ENCODE assay signal across 1 cellular context in the genomic region with DNA sequence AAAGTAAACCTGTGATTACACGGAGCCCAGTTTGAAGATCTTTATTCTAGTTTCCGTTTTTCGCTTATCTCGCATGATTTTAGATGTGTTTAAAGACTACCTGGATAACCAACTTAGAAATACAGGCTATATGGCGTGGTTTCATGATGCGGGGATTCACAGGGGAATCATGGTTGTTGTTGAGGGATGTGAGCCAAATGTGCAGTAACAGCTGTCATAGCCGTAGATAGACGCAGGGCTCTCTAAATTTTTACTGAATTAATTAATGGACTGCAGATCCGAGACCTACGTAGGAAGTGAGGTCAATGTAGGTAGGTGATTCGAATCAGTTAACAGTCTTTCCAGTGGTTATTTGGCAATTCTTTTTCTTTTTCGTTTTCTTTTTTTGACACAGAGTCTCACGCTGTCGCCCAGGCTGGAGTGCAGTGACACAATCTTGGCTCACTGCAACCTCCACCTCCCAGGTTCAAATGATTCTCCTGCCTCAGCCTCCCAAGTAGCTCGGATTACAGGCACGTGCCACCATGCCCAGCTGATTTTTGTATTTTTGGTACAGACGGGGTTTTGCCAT.
TF ChIP-seq lines count a peak whose summit lies in the region.

No MANE protein-coding gene starts in this region.

TF ChIP-seq in GM23338, 12 proteins besides CTCF, POLR2A, EP300 and RAD21 (continued from another document):
- TF ChIP-seq, protein P1, sequence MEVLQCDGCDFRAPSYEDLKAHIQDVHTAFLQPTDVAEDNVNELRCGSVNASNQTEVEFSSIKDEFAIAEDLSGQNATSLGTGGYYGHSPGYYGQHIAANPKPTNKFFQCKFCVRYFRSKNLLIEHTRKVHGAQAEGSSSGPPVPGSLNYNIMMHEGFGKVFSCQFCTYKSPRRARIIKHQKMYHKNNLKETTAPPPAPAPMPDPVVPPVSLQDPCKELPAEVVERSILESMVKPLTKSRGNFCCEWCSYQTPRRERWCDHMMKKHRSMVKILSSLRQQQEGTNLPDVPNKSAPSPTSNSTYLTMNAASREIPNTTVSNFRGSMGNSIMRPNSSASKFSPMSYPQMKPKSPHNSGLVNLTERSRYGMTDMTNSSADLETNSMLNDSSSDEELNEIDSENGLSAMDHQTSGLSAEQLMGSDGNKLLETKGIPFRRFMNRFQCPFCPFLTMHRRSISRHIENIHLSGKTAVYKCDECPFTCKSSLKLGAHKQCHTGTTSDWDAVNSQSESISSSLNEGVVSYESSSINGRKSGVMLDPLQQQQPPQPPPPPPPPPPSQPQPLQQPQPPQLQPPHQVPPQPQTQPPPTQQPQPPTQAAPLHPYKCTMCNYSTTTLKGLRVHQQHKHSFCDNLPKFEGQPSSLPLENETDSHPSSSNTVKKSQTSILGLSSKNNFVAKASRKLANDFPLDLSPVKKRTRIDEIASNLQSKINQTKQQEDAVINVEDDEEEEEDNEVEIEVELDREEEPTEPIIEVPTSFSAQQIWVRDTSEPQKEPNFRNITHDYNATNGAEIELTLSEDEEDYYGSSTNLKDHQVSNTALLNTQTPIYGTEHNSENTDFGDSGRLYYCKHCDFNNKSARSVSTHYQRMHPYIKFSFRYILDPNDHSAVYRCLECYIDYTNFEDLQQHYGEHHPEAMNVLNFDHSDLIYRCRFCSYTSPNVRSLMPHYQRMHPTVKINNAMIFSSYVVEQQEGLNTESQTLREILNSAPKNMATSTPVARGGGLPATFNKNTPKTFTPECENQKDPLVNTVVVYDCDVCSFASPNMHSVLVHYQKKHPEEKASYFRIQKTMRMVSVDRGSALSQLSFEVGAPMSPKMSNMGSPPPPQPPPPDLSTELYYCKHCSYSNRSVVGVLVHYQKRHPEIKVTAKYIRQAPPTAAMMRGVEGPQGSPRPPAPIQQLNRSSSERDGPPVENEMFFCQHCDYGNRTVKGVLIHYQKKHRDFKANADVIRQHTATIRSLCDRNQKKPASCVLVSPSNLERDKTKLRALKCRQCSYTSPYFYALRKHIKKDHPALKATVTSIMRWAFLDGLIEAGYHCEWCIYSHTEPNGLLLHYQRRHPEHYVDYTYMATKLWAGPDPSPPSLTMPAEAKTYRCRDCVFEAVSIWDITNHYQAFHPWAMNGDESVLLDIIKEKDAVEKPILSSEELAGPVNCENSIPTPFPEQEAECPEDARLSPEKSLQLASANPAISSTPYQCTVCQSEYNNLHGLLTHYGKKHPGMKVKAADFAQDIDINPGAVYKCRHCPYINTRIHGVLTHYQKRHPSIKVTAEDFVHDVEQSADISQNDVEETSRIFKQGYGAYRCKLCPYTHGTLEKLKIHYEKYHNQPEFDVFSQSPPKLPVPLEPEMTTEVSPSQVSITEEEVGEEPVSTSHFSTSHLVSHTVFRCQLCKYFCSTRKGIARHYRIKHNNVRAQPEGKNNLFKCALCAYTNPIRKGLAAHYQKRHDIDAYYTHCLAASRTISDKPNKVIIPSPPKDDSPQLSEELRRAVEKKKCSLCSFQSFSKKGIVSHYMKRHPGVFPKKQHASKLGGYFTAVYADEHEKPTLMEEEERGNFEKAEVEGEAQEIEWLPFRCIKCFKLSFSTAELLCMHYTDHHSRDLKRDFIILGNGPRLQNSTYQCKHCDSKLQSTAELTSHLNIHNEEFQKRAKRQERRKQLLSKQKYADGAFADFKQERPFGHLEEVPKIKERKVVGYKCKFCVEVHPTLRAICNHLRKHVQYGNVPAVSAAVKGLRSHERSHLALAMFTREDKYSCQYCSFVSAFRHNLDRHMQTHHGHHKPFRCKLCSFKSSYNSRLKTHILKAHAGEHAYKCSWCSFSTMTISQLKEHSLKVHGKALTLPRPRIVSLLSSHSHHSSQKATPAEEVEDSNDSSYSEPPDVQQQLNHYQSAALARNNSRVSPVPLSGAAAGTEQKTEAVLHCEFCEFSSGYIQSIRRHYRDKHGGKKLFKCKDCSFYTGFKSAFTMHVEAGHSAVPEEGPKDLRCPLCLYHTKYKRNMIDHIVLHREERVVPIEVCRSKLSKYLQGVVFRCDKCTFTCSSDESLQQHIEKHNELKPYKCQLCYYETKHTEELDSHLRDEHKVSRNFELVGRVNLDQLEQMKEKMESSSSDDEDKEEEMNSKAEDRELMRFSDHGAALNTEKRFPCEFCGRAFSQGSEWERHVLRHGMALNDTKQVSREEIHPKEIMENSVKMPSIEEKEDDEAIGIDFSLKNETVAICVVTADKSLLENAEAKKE (CRISPR knock-in tag; IDR thresholded peaks at IDR 0.05): no peak
TF ChIP-seq in GM23338: peak in this region for 0.
